Comparison of ENCODE assay signal across 17 cellular contexts in the genomic region with DNA sequence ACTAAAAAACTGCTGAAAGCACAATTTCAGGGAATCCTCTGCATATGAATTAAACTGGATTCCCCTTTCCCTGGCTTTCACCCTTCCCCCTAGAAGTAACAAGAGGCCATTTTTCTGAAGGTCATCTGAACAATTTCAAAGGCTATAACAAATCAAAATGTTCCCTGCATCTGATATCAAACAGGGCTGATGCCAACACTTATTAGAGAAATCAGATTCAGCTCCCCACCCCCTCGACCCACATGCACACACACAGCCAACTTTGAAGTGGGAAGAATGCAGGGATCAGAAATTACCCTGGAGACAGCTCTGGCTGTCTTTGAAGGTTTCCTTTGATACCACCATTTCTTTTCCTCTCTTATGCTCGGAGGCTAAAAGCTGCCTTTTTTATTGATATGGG.
DNase-seq lines count a peak whose midpoint lies in the region; ATAC-seq and TF ChIP-seq lines count a peak whose summit lies in the region.
"Had no signal": no experiment of that assay in that cellular context is flagged by ENCODE, and none has a peak within 500 bp of the region (broad histone marks: within the 10 kb centered on the region; RNA-seq: fewer than 3 reads in every experiment).

No MANE protein-coding gene starts in this region.

- no peaks in the 10 kb centered on the region for H3K27me3 ChIP-seq in BLaER1

- peak; percentile 2 for DNase-seq in activated effector memory CD4-positive, alpha-beta T cell treated with anti-CD3 and anti-CD28 coated beads, Interleukin-2, amount 50 U/mL, for 16 hours
- DNase-seq in activated effector memory CD4-positive, alpha-beta T cell treated with Interleukin-2 at 50 U/mL for 16 hours, result no peak
- DNase-seq in neural crest cell (ENCODE audit: low read depth, low spot score), result no peak
- DNase-seq in central memory CD4-positive, alpha-beta T cell, result no peak
- DNase-seq: 8988T; AML-193; CD8-positive, alpha-beta memory T cell; GOT3; Karpas-422; NCI-H1694; NCI-H2081; NCI-H526 treated with DMSO at 0.1 percent for 48 hours; OCI-M1 had no signal

- peak overlapping the region; percentile 26 for H3K4me2 ChIP-seq in BLaER1

- no peaks in the 10 kb centered on the region for H3K36me3 Mint-ChIP-seq in brain
- peaks cover 6% of the 10 kb centered on the region for H3K36me3 Mint-ChIP-seq in neural crest cell (ENCODE audit: low read depth)

- H3K9me3 Mint-ChIP-seq in brain (no peaks in the 10 kb centered on the region), neural crest cell (no peaks in the 10 kb centered on the region)
- H3K9me3 Mint-ChIP-seq: CD8-positive, alpha-beta memory T cell had no signal

- TF ChIP-seq CTCF in brain (conservative IDR thresholded peaks at IDR 0.05) (no peak), neural crest cell (conservative IDR thresholded peaks at IDR 0.05) (no peak)

- H3K4me1 Mint-ChIP-seq in brain (peaks cover 89% of the 10 kb centered on the region), neural crest cell (peaks cover 14% of the 10 kb centered on the region)
- H3K4me1 Mint-ChIP-seq: CD8-positive, alpha-beta memory T cell had no signal

- H3K4me3 ChIP-seq in BLaER1, result no peak overlapping the region

- H3K4me3 Mint-ChIP-seq in brain, result no peak overlapping the region
- no peak overlapping the region for H3K4me3 Mint-ChIP-seq in neural crest cell
- H3K4me3 Mint-ChIP-seq: CD8-positive, alpha-beta memory T cell had no signal

- peaks cover 31% of the 10 kb centered on the region for H3K36me3 ChIP-seq in BLaER1

- H3K9me3 ChIP-seq in BLaER1, result no peaks in the 10 kb centered on the region

- no peaks in the 10 kb centered on the region for H4K20me1 ChIP-seq in BLaER1

- ATAC-seq in GM19035 (IDR thresholded peaks at IDR 0.05; ENCODE audit: unreplicated experiment), result no peak

- H3K27ac Mint-ChIP-seq in brain (peak overlapping the region; percentile 24 to 79 (median 69)), neural crest cell (ENCODE audit: unreplicated experiment) (peak overlapping the region; percentile 79)

- peaks cover 56% of the 10 kb centered on the region for H3K4me1 ChIP-seq in BLaER1

- no peak overlapping the region for H3K27ac ChIP-seq in BLaER1
- H3K27ac ChIP-seq: C4-2B had no signal

- no peak overlapping the region for H3K9ac ChIP-seq in BLaER1

- H3K27me3 Mint-ChIP-seq in brain (no peaks in the 10 kb centered on the region), neural crest cell (ENCODE audit: low read depth) (no peaks in the 10 kb centered on the region)
- H3K27me3 Mint-ChIP-seq: CD8-positive, alpha-beta memory T cell had no signal
